ENCODE assay signal across 8 cellular contexts in genomic region chr2:241314181-241314932, GRCh38. TPM values are rescaled to one million over a fixed set of nuclear protein-coding genes. Genes with fewer than 3 reads are reported as not detected.
DNase-seq lines count a peak whose midpoint lies in the region; ATAC-seq and TF ChIP-seq lines count a peak whose summit lies in the region.

No MANE protein-coding gene starts in this region.

- CTCF ChIA-PET in PC-9 (lab: Charles Lee) = interaction anchor here (0.6 kb wide), 2 partner anchors 135 to 214 kb away, joined by 3 read pairs; no protein-coding TSS in a partner anchor

- no peak for ATAC-seq in GM18505 (IDR thresholded peaks at IDR 0.05; ENCODE audit: unreplicated experiment)

- POLR2A ChIA-PET in PC-9 (lab: Charles Lee; ENCODE audit: unreplicated experiment) = interaction anchor here (0.6 to 1.3 kb wide), 17 partner anchors 11 to 1081 kb away, joined by 3 to 9 read pairs (median 5); partner anchors contain the start of genes DTYMK and PASK

- BruUV-seq in PC-9 (replicated peaks; lab: Mats Ljungman, UMichigan) = TSS peak; percentile 38

- intact Hi-C loops in PC-9 (cut with micrococcal nuclease; ENCODE audit: unreplicated experiment) = loop anchor here (2.0 kb wide), 1 partner anchor 42 kb away; no protein-coding TSS in a partner anchor

- H2AFZ ChIP-seq in PC-9 = peak overlapping the region; percentile 90

- H3K4me2 ChIP-seq in PC-9 = peak overlapping the region; percentile 91

- H3F3A ChIP-seq in PC-9 (ENCODE audit: insufficient read depth, low read depth) = no peaks in the 10 kb centered on the region; the same call in 1 of the 2 replicates

- H3K9me2 ChIP-seq in PC-9 (ENCODE audit: insufficient read depth) = no peaks in the 10 kb centered on the region

- no peak for TF ChIP-seq POLR2A in GM18505 (IDR thresholded peaks at IDR 0.05; ENCODE audit: borderline replicate concordance, extremely low read depth, insufficient read depth, insufficient read length)

- peak overlapping the region; percentile 100 for H3K4me3 Mint-ChIP-seq in activated naive CD4-positive, alpha-beta T cell treated with anti-CD3 and anti-CD28 coated beads, Interleukin-2, amount 50 U/mL, for 24 hours
- H3K4me3 Mint-ChIP-seq in nephron = peak overlapping the region; percentile 94 to 99 (median 97)

- peaks cover 74% of the 10 kb centered on the region for H3K4me1 Mint-ChIP-seq in activated naive CD4-positive, alpha-beta T cell treated with anti-CD3 and anti-CD28 coated beads, Interleukin-2, amount 50 U/mL, for 24 hours
- peaks cover 47% of the 10 kb centered on the region for H3K4me1 Mint-ChIP-seq in nephron

- peaks cover 27% of the 10 kb centered on the region; the same call in 1 of the 2 replicates for H3K36me3 ChIP-seq in PC-9 (ENCODE audit: low read depth)
- no peaks in the 10 kb centered on the region for H3K36me3 ChIP-seq in ectodermal cell (ENCODE audit: control insufficient read depth, insufficient read depth, low read length)

- H3K4me1 ChIP-seq in PC-9 (replicated peaks; ENCODE audit: insufficient read depth) = peaks cover 32% of the 10 kb centered on the region
- peaks cover 25% of the 10 kb centered on the region for H3K4me1 ChIP-seq in ectodermal cell (ENCODE audit: control insufficient read depth, insufficient read depth, low read length)

- DNase-seq in activated naive CD4-positive, alpha-beta T cell treated with Interleukin-2 at 50 U/mL for 16 hours = no peak
- DNase-seq in PC-9 (peak in 1 of 2 experiments; percentile 49), KG1 (lab: John Stamatoyannopoulos, UW) (no peak), C1 segment of cervical spinal cord (lab: John Stamatoyannopoulos, UW) (no peak)

- peak overlapping the region; percentile 96 for H3K27ac ChIP-seq in PC-9
- peak overlapping the region; percentile 99 for H3K27ac ChIP-seq in ectodermal cell (ENCODE audit: insufficient read depth, low read depth, low read length, poor library complexity, severe bottlenecking)

- H3K79me2 ChIP-seq in PC-9 (ENCODE audit: low read depth) = peaks cover 92% of the 10 kb centered on the region

- H3K36me3 Mint-ChIP-seq in activated naive CD4-positive, alpha-beta T cell treated with anti-CD3 and anti-CD28 coated beads, Interleukin-2, amount 50 U/mL, for 24 hours = peaks cover 8% of the 10 kb centered on the region
- H3K36me3 Mint-ChIP-seq in nephron (ENCODE audit: low read depth) = peaks cover 14% of the 10 kb centered on the region

- H3K27me3 Mint-ChIP-seq in activated naive CD4-positive, alpha-beta T cell treated with anti-CD3 and anti-CD28 coated beads, Interleukin-2, amount 50 U/mL, for 24 hours = no peaks in the 10 kb centered on the region
- no peaks in the 10 kb centered on the region for H3K27me3 Mint-ChIP-seq in nephron (ENCODE audit: low read depth)

- H3K4me3 ChIP-seq in PC-9 (peak overlapping the region; percentile 95), ectodermal cell (ENCODE audit: insufficient read depth, low read depth, low read length) (peak overlapping the region; percentile 90)

- H3K9me3 Mint-ChIP-seq in activated naive CD4-positive, alpha-beta T cell treated with anti-CD3 and anti-CD28 coated beads, Interleukin-2, amount 50 U/mL, for 24 hours = no peaks in the 10 kb centered on the region
- H3K9me3 Mint-ChIP-seq in nephron = no peaks in the 10 kb centered on the region

- H3K27me3 ChIP-seq in PC-9 (ENCODE audit: insufficient read depth, low read depth) = no peaks in the 10 kb centered on the region
- H3K27me3 ChIP-seq in ectodermal cell (ENCODE audit: control insufficient read depth, insufficient read depth, low read length, poor library complexity, severe bottlenecking) = no peaks in the 10 kb centered on the region

- peak overlapping the region; percentile 93 for H3K27ac Mint-ChIP-seq in activated naive CD4-positive, alpha-beta T cell treated with anti-CD3 and anti-CD28 coated beads, Interleukin-2, amount 50 U/mL, for 24 hours
- H3K27ac Mint-ChIP-seq in nephron = peak overlapping the region; percentile 96 to 100 (median 99)

- whole genome bisulfite sequencing in ectodermal cell, 2 experiments = 10 to 11% methylated on average over 18 of the region's 18 CpGs

- peaks cover 64% of the 10 kb centered on the region for H4K20me1 ChIP-seq in PC-9 (ENCODE audit: insufficient read depth)

- H3K9me3 ChIP-seq in PC-9 (ENCODE audit: insufficient read depth, low read depth) (no peaks in the 10 kb centered on the region), ectodermal cell (ENCODE audit: control insufficient read depth, low read length) (no peaks in the 10 kb centered on the region)

- TF ChIP-seq CTCF in PC-9 (conservative IDR thresholded peaks at IDR 0.05) = no peak
- TF ChIP-seq CTCF in nephron (IDR thresholded peaks at IDR 0.05; ENCODE audit: unreplicated experiment in 3 of 3) = no peak

RNA-seq across cellular contexts. Expression of gene HDLBP, which starts 1.1 kb away (rescaled TPM):
- 715 and 908 TPM in 2 replicates for total RNA-seq in PC-9 (2021)
- polyA plus RNA-seq in ectodermal cell (2013, experiment 1 of 4) = 249 TPM
- 243 TPM for polyA plus RNA-seq in ectodermal cell (2013, experiment 2 of 4)
- polyA plus RNA-seq in ectodermal cell (2013, experiment 3 of 4) = 227 TPM
- polyA plus RNA-seq in ectodermal cell (2013, experiment 4 of 4) = 217 TPM

RNA-seq across cellular contexts. Expression of gene SEPTIN2, which starts 1.4 kb away (rescaled TPM):
- total RNA-seq in PC-9 (2021) = 431 and 500 TPM in 2 replicates
- 472 TPM for polyA plus RNA-seq in ectodermal cell (2013, experiment 1 of 4)
- polyA plus RNA-seq in ectodermal cell (2013, experiment 2 of 4) = 476 TPM
- polyA plus RNA-seq in ectodermal cell (2013, experiment 3 of 4) = 391 TPM
- polyA plus RNA-seq in ectodermal cell (2013, experiment 4 of 4) = 425 TPM

RNA-seq across cellular contexts. Expression of gene FARP2, which starts 41.7 kb away (rescaled TPM):
- 81.5 and 89.1 TPM in 2 replicates for total RNA-seq in PC-9 (2021)
- polyA plus RNA-seq in ectodermal cell (2013, experiment 1 of 4) = 32.2 TPM
- 34.4 TPM for polyA plus RNA-seq in ectodermal cell (2013, experiment 2 of 4)
- polyA plus RNA-seq in ectodermal cell (2013, experiment 3 of 4) = 32.5 TPM
- polyA plus RNA-seq in ectodermal cell (2013, experiment 4 of 4) = 33.7 TPM
